18 cellular contexts compared by ENCODE assay signal in the genomic region with DNA sequence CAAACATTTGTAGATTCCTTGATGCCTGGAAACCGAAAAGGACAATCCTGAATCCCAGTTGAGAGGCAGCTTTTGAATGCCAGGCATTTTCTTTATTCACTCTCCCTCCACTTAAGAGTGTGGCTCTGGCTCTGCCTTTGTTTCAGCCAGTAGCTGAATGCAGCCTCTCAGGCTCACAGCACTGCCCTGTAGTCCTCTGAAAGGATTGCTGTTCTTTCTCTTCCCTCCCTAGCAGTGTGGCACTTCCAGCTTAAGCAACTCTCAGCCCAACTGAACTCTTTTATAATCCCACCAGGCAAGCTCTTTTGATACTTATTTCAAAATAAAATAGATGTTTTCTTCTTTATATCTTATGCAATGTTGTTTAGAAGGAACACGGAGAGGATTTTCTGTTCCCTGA.
DNase-seq lines count a peak whose midpoint lies in the region; ATAC-seq, FAIRE-seq and TF ChIP-seq lines count a peak whose summit lies in the region.
"Had no signal": no experiment of that assay in that cellular context is flagged by ENCODE, and none has a peak within 500 bp of the region (broad histone marks: within the 10 kb centered on the region; RNA-seq: fewer than 3 reads in every experiment).

No MANE protein-coding gene starts in this region.

- TF ChIP-seq CTCF in astrocyte (IDR thresholded peaks at IDR 0.05; ENCODE audit: insufficient read depth, low read depth, low read length), result no peak
- no peak for TF ChIP-seq CTCF in D721Med (IDR thresholded peaks at IDR 0.05; ENCODE audit: insufficient read depth, missing control alignments)

- H3K4me1 ChIP-seq in astrocyte (ENCODE audit: insufficient read depth, low read length), result peaks cover 16% of the 10 kb centered on the region
- H3K4me1 ChIP-seq: adrenal gland had no signal

- no peaks in the 10 kb centered on the region for H3K36me3 ChIP-seq in H7 (replicated peaks; ENCODE audit: control insufficient read depth, insufficient read depth, low read length)
- H3K36me3 ChIP-seq in astrocyte (ENCODE audit: insufficient read depth, low read length), result no peaks in the 10 kb centered on the region
- H3K36me3 ChIP-seq: adrenal gland; BLaER1 treated with 17β-estradiol and CSF1 and Interleukin-3, amounts not matched to agents 10 nM and 100 nM had no signal

- no peaks in the 10 kb centered on the region for H3K36me3 Mint-ChIP-seq in astrocyte (ENCODE audit: low read depth, unreplicated experiment)
- H3K36me3 Mint-ChIP-seq: memory B cell had no signal

- H3K4me3 Mint-ChIP-seq in astrocyte (ENCODE audit: unreplicated experiment), result no peak overlapping the region
- H3K4me3 Mint-ChIP-seq: memory B cell; stimulated activated naive CD8-positive, alpha-beta T cell treated with anti-CD3 and anti-CD28 coated beads, Interleukin-15, Interleukin-2, amounts not matched to agents 100 ng/mL and 50 ng/mL, for 24 hours had no signal

- no peaks in the 10 kb centered on the region for H3K27me3 ChIP-seq in H7 (ENCODE audit: control insufficient read depth, insufficient read depth, low read length)
- H3K27me3 ChIP-seq in astrocyte (ENCODE audit: insufficient read depth, low read length), result no peaks in the 10 kb centered on the region
- H3K27me3 ChIP-seq: adrenal gland; BLaER1 treated with 17β-estradiol and CSF1 and Interleukin-3, amounts not matched to agents 10 nM and 100 nM had no signal

- DNase-seq in H7, result peak; percentile 12
- no peak for DNase-seq in astrocyte (ENCODE audit: low read depth)
- DNase-seq in hippocampal formation (lab: John Stamatoyannopoulos, UW), result peak; percentile 7 to 70
- peak; percentile 34 for DNase-seq in putamen (ENCODE audit: low spot score)
- DNase-seq in D721Med (ENCODE audit: insufficient read length, low spot score), result no peak
- no peak for DNase-seq in activated CD4-positive, alpha-beta T cell treated with anti-CD3 and anti-CD28 coated beads, Interleukin-2, amount 50 U/mL, for 48 hours
- DNase-seq in DMS 273 (lab: John Stamatoyannopoulos, UW; ENCODE audit: unreplicated experiment), result no peak
- DNase-seq: activated CD4-positive, CD25-positive, alpha-beta regulatory T cell treated with anti-CD3 and anti-CD28 coated beads, Interleukin-2, amount 50 U/mL, for 72 hours; activated T-cell treated with anti-CD3 and anti-CD28 coated beads, Interleukin-2, amount 50 U/mL, for 1 hour; adrenal gland; Karpas-422; NCI-H187 treated with DMSO at 0.1 percent for 48 hours; NCI-H748 treated with DMSO at 0.1 percent for 48 hours; stimulated activated CD4-positive, alpha-beta T cell treated with anti-CD3 and anti-CD28 coated beads, Interleukin-4, amount 100 ng/mL, for 4 hours had no signal

- no peak overlapping the region for H3K9ac ChIP-seq in astrocyte (ENCODE audit: low read length)
- H3K9ac ChIP-seq: BLaER1 treated with 17β-estradiol and CSF1 and Interleukin-3, amounts not matched to agents 10 nM and 100 nM had no signal

- peak overlapping the region; percentile 29 for H2AFZ ChIP-seq in astrocyte (ENCODE audit: low read depth, low read length)

- no peaks in the 10 kb centered on the region for H4K20me1 ChIP-seq in astrocyte (ENCODE audit: insufficient read depth, low read length)
- H4K20me1 ChIP-seq: BLaER1 treated with 17β-estradiol and CSF1 and Interleukin-3, amounts not matched to agents 10 nM and 100 nM had no signal

- no peak overlapping the region for H3K4me2 ChIP-seq in astrocyte (ENCODE audit: low read length)
- H3K4me2 ChIP-seq: BLaER1 treated with 17β-estradiol and CSF1 and Interleukin-3, amounts not matched to agents 10 nM and 100 nM had no signal

- no peaks in the 10 kb centered on the region for H3K9me3 Mint-ChIP-seq in astrocyte (ENCODE audit: unreplicated experiment)
- H3K9me3 Mint-ChIP-seq: stimulated activated naive CD8-positive, alpha-beta T cell treated with anti-CD3 and anti-CD28 coated beads, Interleukin-15, Interleukin-2, amounts not matched to agents 100 ng/mL and 50 ng/mL, for 24 hours had no signal

- H3K4me1 Mint-ChIP-seq in astrocyte (ENCODE audit: low read depth, unreplicated experiment), result peaks cover 24% of the 10 kb centered on the region
- H3K4me1 Mint-ChIP-seq: memory B cell had no signal

- H3K4me3 ChIP-seq in H7 (ENCODE audit: insufficient read depth, low read depth, low read length) (no peak overlapping the region), astrocyte (ENCODE audit: insufficient read depth, low read depth, low read length) (no peak overlapping the region)
- H3K4me3 ChIP-seq: adrenal gland; BLaER1 treated with 17β-estradiol and CSF1 and Interleukin-3, amounts not matched to agents 10 nM and 100 nM had no signal

- no peaks in the 10 kb centered on the region for H3K9me3 ChIP-seq in astrocyte (ENCODE audit: insufficient read depth, low read depth, low read length)
- H3K9me3 ChIP-seq: adrenal gland; BLaER1 treated with 17β-estradiol and CSF1 and Interleukin-3, amounts not matched to agents 10 nM and 100 nM had no signal

- FAIRE-seq in astrocyte (lab: Jason Lieb, UNC) (no peak), D721Med (lab: Jason Lieb, UNC) (no peak)

- no peak for ATAC-seq in GM19452 (IDR thresholded peaks at IDR 0.05; ENCODE audit: unreplicated experiment)

- H3K27ac Mint-ChIP-seq in astrocyte (ENCODE audit: unreplicated experiment), result peak overlapping the region; percentile 28
- H3K27ac Mint-ChIP-seq: memory B cell; stimulated activated naive CD8-positive, alpha-beta T cell treated with anti-CD3 and anti-CD28 coated beads, Interleukin-15, Interleukin-2, amounts not matched to agents 100 ng/mL and 50 ng/mL, for 24 hours had no signal

- no peak overlapping the region for H3K27ac ChIP-seq in astrocyte (ENCODE audit: low read depth, low read length)
- H3K27ac ChIP-seq: adrenal gland; BLaER1 treated with 17β-estradiol and CSF1 and Interleukin-3, amounts not matched to agents 10 nM and 100 nM had no signal

- no peaks in the 10 kb centered on the region for H3K79me2 ChIP-seq in astrocyte (ENCODE audit: insufficient read depth, low read length)

- H3K27me3 Mint-ChIP-seq in astrocyte (ENCODE audit: low read depth, unreplicated experiment), result no peaks in the 10 kb centered on the region
- H3K27me3 Mint-ChIP-seq: memory B cell had no signal

Comparison
In these comparisons a context has a peak if more than half of its experiments do, and no peak if none do; other contexts are left out.
1. DNase-seq: peak in H7 (single experiment), hippocampal formation (2 of 2) and putamen (single experiment); none in astrocyte (single experiment), D721Med (single experiment), activated CD4-positive, alpha-beta T cell treated with anti-CD3 and anti-CD28 coated beads, Interleukin-2, amount 50 U/mL, for 48 hours (0 of 2) and DMS 273 (single experiment).